15 cellular contexts compared by ENCODE assay signal in the genomic region with DNA sequence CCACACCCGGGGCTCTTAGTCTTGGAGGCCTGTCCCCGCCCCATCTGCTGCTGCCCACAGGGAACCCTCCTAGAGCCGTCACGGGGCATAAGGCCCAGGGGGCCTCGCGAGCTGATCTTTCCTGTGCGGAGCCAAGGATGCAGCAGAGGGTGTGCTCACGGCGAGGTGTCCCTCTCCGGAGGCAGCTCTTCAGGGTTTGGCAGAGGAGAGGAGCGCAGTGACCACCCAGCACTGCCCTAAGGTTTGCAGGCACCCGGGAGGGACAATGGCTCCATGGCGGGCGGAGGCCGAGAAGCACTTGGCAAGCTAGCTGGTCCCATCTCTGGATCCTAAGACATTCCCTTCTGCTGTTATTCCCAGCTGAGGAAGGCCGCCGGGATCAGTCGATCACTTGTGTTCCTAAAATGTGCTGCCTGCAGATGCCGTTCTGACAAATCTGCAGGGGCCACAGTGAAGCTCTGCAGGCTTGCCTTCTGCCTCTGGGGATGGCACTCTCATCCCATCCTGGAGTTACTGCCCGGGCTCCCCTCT.
"Had no signal": no experiment of that assay in that cellular context is flagged by ENCODE, and none has a peak within 500 bp of the region (broad histone marks: within the 10 kb centered on the region; RNA-seq: fewer than 3 reads in every experiment).

No MANE protein-coding gene starts in this region.

- H3K27ac Mint-ChIP-seq: naive thymus-derived CD4-positive, alpha-beta T cell; stimulated activated naive B cell treated with anti-CD40 and anti-IgM and Interleukin-4, amounts not matched to agents 10 μg/mL and 1 μg/mL and 100 μg/mL, for 72 hours had no signal

- H3K4me3 ChIP-seq: body of pancreas, mucosa of descending colon, pancreas, thyroid gland, uterus had no signal

- H3K4me1 Mint-ChIP-seq: naive thymus-derived CD4-positive, alpha-beta T cell; stimulated activated naive B cell treated with anti-CD40 and anti-IgM and Interleukin-4, amounts not matched to agents 10 μg/mL and 1 μg/mL and 100 μg/mL, for 72 hours had no signal

- H3K36me3 ChIP-seq: pancreas, thyroid gland, uterus, WERI-Rb-1 had no signal

- H3K36me3 Mint-ChIP-seq: naive thymus-derived CD4-positive, alpha-beta T cell; stimulated activated naive B cell treated with anti-CD40 and anti-IgM and Interleukin-4, amounts not matched to agents 10 μg/mL and 1 μg/mL and 100 μg/mL, for 72 hours had no signal

- FAIRE-seq: frontal cortex, kidney, pancreas had no signal

- DNase-seq: activated CD4-positive, alpha-beta T cell treated with anti-CD3 and anti-CD28 coated beads for 1 hour; activated naive CD4-positive, alpha-beta T cell treated with Interleukin-2 at 50 U/mL for 16 hours; body of pancreas; caudate nucleus; erythroblast; kidney; naive thymus-derived CD4-positive, alpha-beta T cell; pancreas; stimulated activated naive B cell treated with anti-CD40 and anti-IgM and Interleukin-4, amounts not matched to agents 10 μg/mL and 1 μg/mL and 100 μg/mL, for 72 hours; thyroid gland; uterus; WERI-Rb-1 had no signal

- H3K4me3 Mint-ChIP-seq: naive thymus-derived CD4-positive, alpha-beta T cell; stimulated activated naive B cell treated with anti-CD40 and anti-IgM and Interleukin-4, amounts not matched to agents 10 μg/mL and 1 μg/mL and 100 μg/mL, for 72 hours had no signal

- H3K9me3 ChIP-seq: body of pancreas, mucosa of descending colon, pancreas, thyroid gland, uterus had no signal

- ATAC-seq: body of pancreas; left lobe of liver; mucosa of descending colon; naive thymus-derived CD4-positive, alpha-beta T cell; pancreas; stimulated activated naive B cell treated with anti-CD40 and anti-IgM and Interleukin-4, amounts not matched to agents 10 μg/mL and 1 μg/mL and 100 μg/mL, for 72 hours had no signal

- H3K27me3 ChIP-seq: body of pancreas, pancreas, thyroid gland, uterus had no signal

- H3K27ac ChIP-seq: body of pancreas, pancreas, thyroid gland, uterus, WERI-Rb-1 had no signal

- H3K4me1 ChIP-seq: body of pancreas, pancreas, thyroid gland, uterus had no signal
